In the genomic region with DNA sequence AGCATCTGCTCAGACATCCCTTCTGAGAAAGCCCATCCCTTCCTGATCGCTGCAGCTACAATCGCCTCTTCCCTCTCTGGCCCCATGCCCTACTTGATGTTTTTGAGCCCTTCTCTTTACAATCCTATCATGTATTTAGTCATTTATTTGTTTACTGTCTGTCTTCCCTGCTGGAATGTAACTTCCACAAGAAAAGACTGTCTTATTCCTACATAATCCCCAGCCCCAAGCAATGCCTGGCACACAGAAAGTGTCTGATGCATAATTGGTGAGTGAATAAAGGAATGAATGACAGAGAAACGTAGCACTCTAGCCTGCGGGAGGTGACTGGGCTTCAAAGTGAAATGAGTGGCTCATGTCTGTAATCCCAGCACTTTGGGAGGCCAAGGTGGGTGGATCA, we compare ENCODE assay signal across 14 cellular contexts. TPM values are rescaled to one million over a fixed set of nuclear protein-coding genes. Genes with fewer than 3 reads are reported as not detected.
A peak's percentile ranks its signal among the peaks of the same experiment; 100 is the strongest.
DNase-seq lines count a peak whose midpoint lies in the region; ATAC-seq and TF ChIP-seq lines count a peak whose summit lies in the region.
"Had no signal": no experiment of that assay in that cellular context is flagged by ENCODE, and none has a peak within 500 bp of the region (broad histone marks: within the 10 kb centered on the region; RNA-seq: fewer than 3 reads in every experiment).

No MANE protein-coding gene starts in this region.

- H3K4me1 ChIP-seq in tibial artery = peaks cover 12 to 74% (median 65%) of the 10 kb centered on the region in 4 donors

- peaks cover 53% of the 10 kb centered on the region for H3K36me3 Mint-ChIP-seq in activated naive CD4-positive, alpha-beta T cell treated with anti-CD3 and anti-CD28 coated beads, Interleukin-2, amount 10 ng/mL, durations not matched to agents 7 days and 5 days
- peaks cover 14 to 37% of the 10 kb centered on the region in 2 donors for H3K36me3 Mint-ChIP-seq in activated naive CD4-positive, alpha-beta T cell treated with anti-CD3 and anti-CD28 coated beads, Interleukin-2, amount 50 U/mL, for 72 hours
- H3K36me3 Mint-ChIP-seq in activated CD8-positive, alpha-beta T cell treated with anti-CD3 and anti-CD28 coated beads, Interleukin-2, amount 10 ng/mL, durations not matched to agents 7 days and 5 days (ENCODE audit: low read depth) = peaks cover 53% of the 10 kb centered on the region

- no peak for DNase-seq in activated naive CD4-positive, alpha-beta T cell treated with anti-CD3 and anti-CD28 coated beads, Interleukin-2, amount 10 ng/mL, durations not matched to agents 7 days and 5 days
- DNase-seq in activated naive CD4-positive, alpha-beta T cell treated with anti-CD3 and anti-CD28 coated beads, Interleukin-2, amount 50 U/mL, for 72 hours (ENCODE audit: low spot score in 2 of 2) = no peak
- no peak for DNase-seq in activated CD8-positive, alpha-beta T cell treated with anti-CD3 and anti-CD28 coated beads, Interleukin-2, amount 10 ng/mL, durations not matched to agents 7 days and 5 days
- DNase-seq in fibroblast of pulmonary artery (ENCODE audit: low read depth) = peak; percentile 34
- DNase-seq in tibial artery = no peak
- no peak for DNase-seq in OCI-M1 (lab: John Stamatoyannopoulos, UW)
- DNase-seq: ACHN, amniotic stem cell, DMS79, KBM-7, midbrain, NCI-H2081 had no signal

- H3K27ac Mint-ChIP-seq in activated naive CD4-positive, alpha-beta T cell treated with anti-CD3 and anti-CD28 coated beads, Interleukin-2, amount 10 ng/mL, durations not matched to agents 7 days and 5 days = peak overlapping the region; percentile 0
- H3K27ac Mint-ChIP-seq in activated naive CD4-positive, alpha-beta T cell treated with anti-CD3 and anti-CD28 coated beads, Interleukin-2, amount 50 U/mL, for 72 hours = peak overlapping the region in 1 of 2 donors; percentile 80
- peak overlapping the region; percentile 62 for H3K27ac Mint-ChIP-seq in activated CD8-positive, alpha-beta T cell treated with anti-CD3 and anti-CD28 coated beads, Interleukin-2, amount 10 ng/mL, durations not matched to agents 7 days and 5 days

- intact Hi-C loops in tibial artery (cut with DNase I; ENCODE audit: low total_unique reads) = no loop called here

- POLR2A ChIA-PET in activated CD8-positive, alpha-beta T cell treated with anti-CD3 and anti-CD28 coated beads, Interleukin-2, amount 10 ng/mL, durations not matched to agents 7 days and 5 days (lab: Charles Lee) = no interaction called here

- peaks cover 19 to 70% (median 61%) of the 10 kb centered on the region in 3 donors for H3K36me3 ChIP-seq in tibial artery

- CTCF ChIA-PET in activated naive CD4-positive, alpha-beta T cell treated with anti-CD3 and anti-CD28 coated beads, Interleukin-2, amount 10 ng/mL, durations not matched to agents 7 days and 5 days (lab: Charles Lee) = interaction anchor here (0.6 kb wide), 1 partner anchor 9 kb away, joined by 3 read pairs; no protein-coding TSS in a partner anchor
- CTCF ChIA-PET in activated CD8-positive, alpha-beta T cell treated with anti-CD3 and anti-CD28 coated beads, Interleukin-2, amount 10 ng/mL, durations not matched to agents 7 days and 5 days (lab: Charles Lee) = no interaction called here

- peaks cover 34% of the 10 kb centered on the region for H3K4me1 Mint-ChIP-seq in activated naive CD4-positive, alpha-beta T cell treated with anti-CD3 and anti-CD28 coated beads, Interleukin-2, amount 10 ng/mL, durations not matched to agents 7 days and 5 days
- peaks cover 41% of the 10 kb centered on the region for H3K4me1 Mint-ChIP-seq in activated CD8-positive, alpha-beta T cell treated with anti-CD3 and anti-CD28 coated beads, Interleukin-2, amount 10 ng/mL, durations not matched to agents 7 days and 5 days (ENCODE audit: low read depth)

- no peaks in the 10 kb centered on the region for H3K27me3 Mint-ChIP-seq in activated naive CD4-positive, alpha-beta T cell treated with anti-CD3 and anti-CD28 coated beads, Interleukin-2, amount 10 ng/mL, durations not matched to agents 7 days and 5 days
- H3K27me3 Mint-ChIP-seq in activated CD8-positive, alpha-beta T cell treated with anti-CD3 and anti-CD28 coated beads, Interleukin-2, amount 10 ng/mL, durations not matched to agents 7 days and 5 days (ENCODE audit: low read depth) = no peaks in the 10 kb centered on the region

- no peak overlapping the region for H3K4me3 ChIP-seq in fibroblast of pulmonary artery (replicated peaks; ENCODE audit: low read depth, low read length)
- no peak overlapping the region for H3K4me3 ChIP-seq in tibial artery

- TF ChIP-seq CTCF in fibroblast of pulmonary artery (IDR thresholded peaks at IDR 0.05; ENCODE audit: low read length, missing control alignments) = no peak
- no peak for TF ChIP-seq CTCF in tibial artery (IDR thresholded peaks at IDR 0.05)

- no peaks in the 10 kb centered on the region for H3K9me3 ChIP-seq in tibial artery

- no peak for ATAC-seq in activated naive CD4-positive, alpha-beta T cell treated with anti-CD3 and anti-CD28 coated beads, Interleukin-2, amount 50 U/mL, for 72 hours
- no peak for ATAC-seq in activated CD8-positive, alpha-beta T cell treated with anti-CD3 and anti-CD28 coated beads, Interleukin-2, amount 10 ng/mL, durations not matched to agents 7 days and 5 days
- ATAC-seq in GM21737 (IDR thresholded peaks at IDR 0.05; ENCODE audit: unreplicated experiment) (no peak), GM19467 (IDR thresholded peaks at IDR 0.05; ENCODE audit: unreplicated experiment) (no peak)

- H3K9me3 Mint-ChIP-seq in activated naive CD4-positive, alpha-beta T cell treated with anti-CD3 and anti-CD28 coated beads, Interleukin-2, amount 10 ng/mL, durations not matched to agents 7 days and 5 days = no peaks in the 10 kb centered on the region
- H3K9me3 Mint-ChIP-seq in activated naive CD4-positive, alpha-beta T cell treated with anti-CD3 and anti-CD28 coated beads, Interleukin-2, amount 50 U/mL, for 72 hours = no peaks in the 10 kb centered on the region
- no peaks in the 10 kb centered on the region for H3K9me3 Mint-ChIP-seq in activated CD8-positive, alpha-beta T cell treated with anti-CD3 and anti-CD28 coated beads, Interleukin-2, amount 10 ng/mL, durations not matched to agents 7 days and 5 days (ENCODE audit: insufficient read depth)

- peak overlapping the region; percentile 95 to 98 for H3K27ac ChIP-seq in tibial artery

- H3K4me3 Mint-ChIP-seq in activated naive CD4-positive, alpha-beta T cell treated with anti-CD3 and anti-CD28 coated beads, Interleukin-2, amount 10 ng/mL, durations not matched to agents 7 days and 5 days = no peak overlapping the region
- H3K4me3 Mint-ChIP-seq in activated CD8-positive, alpha-beta T cell treated with anti-CD3 and anti-CD28 coated beads, Interleukin-2, amount 10 ng/mL, durations not matched to agents 7 days and 5 days = no peak overlapping the region

- H3K27me3 ChIP-seq in tibial artery = no peaks in the 10 kb centered on the region

RNA-seq across cellular contexts. Expression of a gene that starts 25.4 kb away (rescaled TPM):
- 100 to 1,000 TPM; 111 to 118 TPM for total RNA-seq in activated naive CD4-positive, alpha-beta T cell treated with anti-CD3 and anti-CD28 coated beads, Interleukin-2, amount 50 U/mL, for 72 hours
- total RNA-seq in activated CD8-positive, alpha-beta T cell treated with anti-CD3 and anti-CD28 coated beads, Interleukin-2, amount 10 ng/mL, durations not matched to agents 7 days and 5 days = 10 to 100 TPM; 70.9 to 72.5 TPM
